In genomic region chr4:164229255-164229654, GRCh38 we compare ENCODE assay signal across 20 cellular contexts.
"Had no signal": no experiment of that assay in that cellular context is flagged by ENCODE, and none has a peak within 500 bp of the region (broad histone marks: within the 10 kb centered on the region; RNA-seq: fewer than 3 reads in every experiment).

No MANE protein-coding gene starts in this region.

- H3K9me3 ChIP-seq: MG63, SK-N-SH had no signal

- DNase-seq: IMR-90, Karpas-422, KG1, MG63, NCI-H1092, NCI-H1105 treated with DMSO at 0.1 percent for 48 hours, NCI-H1417 treated with DMSO at 0.1 percent for 48 hours, NCI-H146, NCI-H1694 treated with DMSO at 0.1 percent for 48 hours, NCI-H1930, NCI-H2081, NCI-H2107, NCI-H2227 treated with DMSO at 0.1 percent for 48 hours, NCI-H524, NCI-H526 treated with DMSO at 0.1 percent for 48 hours, NCI-H748 treated with DMSO at 0.1 percent for 48 hours, RPMI8226, SHP77, SK-N-SH had no signal

- H3K36me3 ChIP-seq: MG63 had no signal

- H3K9ac ChIP-seq: SK-N-SH had no signal

- H3K27me3 ChIP-seq: MG63 had no signal

- ATAC-seq: HepG2 had no signal

- H3K4me3 ChIP-seq: MG63 had no signal
